14 cellular contexts compared by ENCODE assay signal in genomic region chr4:83170952-83171399, GRCh38. TPM values are rescaled to one million over a fixed set of nuclear protein-coding genes. Genes with fewer than 3 reads are reported as not detected.
DNase-seq lines count a peak whose midpoint lies in the region; ATAC-seq, FAIRE-seq and TF ChIP-seq lines count a peak whose summit lies in the region.
"Had no signal": no experiment of that assay in that cellular context is flagged by ENCODE, and none has a peak within 500 bp of the region (broad histone marks: within the 10 kb centered on the region; RNA-seq: fewer than 3 reads in every experiment).

No MANE protein-coding gene starts in this region.

- no peaks in the 10 kb centered on the region for H3K36me3 ChIP-seq in DND-41 (ENCODE audit: insufficient read depth, low read length)
- H3K36me3 ChIP-seq in OCI-LY3 (replicated peaks; ENCODE audit: low read depth, low read length) = no peaks in the 10 kb centered on the region
- no peaks in the 10 kb centered on the region for H3K36me3 ChIP-seq in endodermal cell (ENCODE audit: control insufficient read depth, insufficient read depth, low read length)
- H3K36me3 ChIP-seq: pancreas, thyroid gland had no signal

- peak; percentile 67 for ATAC-seq in DND-41 (ENCODE audit: insufficient read depth, low read depth)
- no peak for ATAC-seq in HG03025 (IDR thresholded peaks at IDR 0.05; ENCODE audit: low FRiP score, unreplicated experiment)
- ATAC-seq: Panc1, pancreas had no signal

- no peak for TF ChIP-seq CTCF in DND-41 (IDR thresholded peaks at IDR 0.05; ENCODE audit: borderline replicate concordance, extremely low read depth, low read length, poor library complexity, severe bottlenecking)
- no peak for TF ChIP-seq CTCF in OCI-LY3 (IDR thresholded peaks at IDR 0.05; ENCODE audit: low read depth, low read length)
- TF ChIP-seq CTCF in endodermal cell (conservative IDR thresholded peaks at IDR 0.05) = no peak

- H3K27ac ChIP-seq in DND-41 (ENCODE audit: low read length) (peak overlapping the region; percentile 64), OCI-LY3 (ENCODE audit: low read length) (peak overlapping the region; percentile 12; the same call in 1 of the 2 replicates), endodermal cell (ENCODE audit: low read depth, low read length) (no peak overlapping the region)
- H3K27ac ChIP-seq: pancreas, thyroid gland had no signal

- WGBS in endodermal cell (ENCODE audit: insufficient coverage in 1 of 2, insufficient read length in 1 of 2), 2 experiments = 67 to 71% methylated on average over 3 to 4 of the region's 4 CpGs

- H2AFZ ChIP-seq in DND-41 (ENCODE audit: low read depth, low read length) (peak overlapping the region; percentile 67; the same call in 1 of the 2 replicates), OCI-LY3 (ENCODE audit: low read depth, low read length) (no peak overlapping the region)

- no peak overlapping the region for H3K4me3 ChIP-seq in DND-41 (ENCODE audit: low read depth in 1 of 2, low read length in 2 of 2)
- H3K4me3 ChIP-seq in OCI-LY3 (ENCODE audit: low read length) = no peak overlapping the region
- no peak overlapping the region for H3K4me3 ChIP-seq in endodermal cell (ENCODE audit: low read length)
- H3K4me3 ChIP-seq: pancreas, thyroid gland had no signal

- H3K9me3 ChIP-seq in DND-41 (ENCODE audit: insufficient read depth, low read length, severe bottlenecking) (peaks cover 2% of the 10 kb centered on the region), OCI-LY3 (ENCODE audit: insufficient read depth, low read length) (no peaks in the 10 kb centered on the region), endodermal cell (ENCODE audit: control insufficient read depth, low read length) (peaks cover 11% of the 10 kb centered on the region)
- H3K9me3 ChIP-seq: pancreas, thyroid gland had no signal

- H3K9ac ChIP-seq in DND-41 (ENCODE audit: low read depth, low read length) (no peak overlapping the region), OCI-LY3 (ENCODE audit: low read length) (no peak overlapping the region), endodermal cell (ENCODE audit: extremely low read depth, low read length, poor library complexity, severe bottlenecking) (no peak overlapping the region)

- no peak overlapping the region for H3K4me3 Mint-ChIP-seq in endodermal cell

- H3K4me1 Mint-ChIP-seq in endodermal cell = no peaks in the 10 kb centered on the region

- no peaks in the 10 kb centered on the region for H4K20me1 ChIP-seq in DND-41 (ENCODE audit: insufficient read depth, low read length)
- H4K20me1 ChIP-seq in OCI-LY3 (ENCODE audit: insufficient read depth, low read length) = no peaks in the 10 kb centered on the region

- peaks cover 10% of the 10 kb centered on the region for H3K4me1 ChIP-seq in DND-41 (ENCODE audit: insufficient read depth, low read length)
- peaks cover 43% of the 10 kb centered on the region for H3K4me1 ChIP-seq in OCI-LY3 (ENCODE audit: low read length)
- H3K4me1 ChIP-seq in endodermal cell (ENCODE audit: control insufficient read depth, insufficient read depth, low read length) = no peaks in the 10 kb centered on the region
- H3K4me1 ChIP-seq: pancreas, thyroid gland had no signal

- DNase-seq in DND-41 = peak; percentile 45
- DNase-seq in GM19239 (ENCODE audit: insufficient read length, low spot score) = no peak
- peak; percentile 29 to 35 for DNase-seq in lung microvascular endothelial cell (ENCODE audit: low read depth in 2 of 2)
- DNase-seq in NCI-H2029 (lab: John Stamatoyannopoulos, UW) = no peak
- DNase-seq in endodermal cell = no peak
- no peak for DNase-seq in iPS-NIHi11 (ENCODE audit: low spot score)
- DNase-seq: activated CD4-positive, alpha-beta T cell treated with anti-CD3 and anti-CD28 coated beads for 48 hours; HCEC 1CT; NCI-H187; pancreas; thyroid gland had no signal

- no peaks in the 10 kb centered on the region for H3K36me3 Mint-ChIP-seq in endodermal cell (ENCODE audit: low read depth)

- FAIRE-seq in GM19239 (lab: Jason Lieb, UNC) = peak; percentile 66
- FAIRE-seq: pancreas had no signal

- H3K4me2 ChIP-seq in DND-41 (ENCODE audit: insufficient read depth, low read length) (no peak overlapping the region), OCI-LY3 (ENCODE audit: low read length) (no peak overlapping the region)

- no peak overlapping the region for H3K27ac Mint-ChIP-seq in endodermal cell

- H3K79me2 ChIP-seq in DND-41 (ENCODE audit: insufficient read depth, low read length) (no peaks in the 10 kb centered on the region), OCI-LY3 (ENCODE audit: low read length) (no peaks in the 10 kb centered on the region)

- H3K9me3 Mint-ChIP-seq in endodermal cell = peaks cover 17% of the 10 kb centered on the region

- H3K27me3 Mint-ChIP-seq in endodermal cell (ENCODE audit: insufficient read depth) = no peaks in the 10 kb centered on the region

- H3K27me3 ChIP-seq in DND-41 (ENCODE audit: insufficient read depth, low read length, poor library complexity) = no peaks in the 10 kb centered on the region
- no peaks in the 10 kb centered on the region for H3K27me3 ChIP-seq in OCI-LY3 (ENCODE audit: low read depth, low read length)
- H3K27me3 ChIP-seq in endodermal cell (ENCODE audit: control insufficient read depth, insufficient read depth, low read length, poor library complexity, severe bottlenecking) = no peaks in the 10 kb centered on the region
- H3K27me3 ChIP-seq: pancreas, thyroid gland had no signal

RNA-seq across cellular contexts. Expression of gene PLAC8, which starts 56.4 kb away (rescaled TPM):
- total RNA-seq in lung microvascular endothelial cell (0.20 and 0.22 TPM in 2 replicates), endodermal cell (1 to 10 TPM; 1.8 to 2.6 TPM)
- 0.39 TPM for polyA plus RNA-seq in endodermal cell (2013, experiment 1 of 2)
- polyA plus RNA-seq in endodermal cell (2013, experiment 2 of 2) = 2.6 TPM

Comparison
In these comparisons a context has a peak if more than half of its experiments do, and no peak if none do; other contexts are left out.
1. DNase-seq: peak in DND-41 (single experiment) and lung microvascular endothelial cell (2 of 2); none in GM19239 (single experiment), NCI-H2029 (single experiment), endodermal cell (single experiment) and iPS-NIHi11 (single experiment).